Comparison of ENCODE assay signal across 7 cellular contexts in genomic region chr11:102439063-102439363, GRCh38. TPM values are rescaled to one million over a fixed set of nuclear protein-coding genes. Genes with fewer than 3 reads are reported as not detected.
DNase-seq lines count a peak whose midpoint lies in the region; ATAC-seq, FAIRE-seq and TF ChIP-seq lines count a peak whose summit lies in the region.
"Not testable (repeated sequence)": the region's sequence is repeated elsewhere in the genome, so short reads cannot be mapped to it uniquely, and the experiment has no call there.

No MANE protein-coding gene starts in this region.

- H2BK20ac ChIP-seq in IMR-90 (ENCODE audit: low read depth, low read length) = not testable (repeated sequence)

- not testable (repeated sequence) for DNase-seq in IMR-90; WTC11 (ENCODE audit: low spot score); activated CD8-positive, alpha-beta T cell treated with anti-CD3 and anti-CD28 coated beads, Interleukin-2, amount 10 ng/mL, durations not matched to agents 7 days and 5 days; activated naive CD4-positive, alpha-beta T cell treated with anti-CD3 and anti-CD28 coated beads for 36 hours; activated naive CD8-positive, alpha-beta T cell treated with anti-CD3 and anti-CD28 coated beads, Interleukin-2, amount 50 U/mL, for 24 hours; HepG2 (ENCODE audit: low spot score)

- H3K4me1 Mint-ChIP-seq in WTC11 = peaks cover 41% of the 10 kb centered on the region
- peaks cover 85% of the 10 kb centered on the region for H3K4me1 Mint-ChIP-seq in activated CD8-positive, alpha-beta T cell treated with anti-CD3 and anti-CD28 coated beads, Interleukin-2, amount 10 ng/mL, durations not matched to agents 7 days and 5 days (ENCODE audit: low read depth)
- peaks cover 91% of the 10 kb centered on the region for H3K4me1 Mint-ChIP-seq in activated naive CD4-positive, alpha-beta T cell treated with anti-CD3 and anti-CD28 coated beads for 36 hours (ENCODE audit: low read depth)
- peaks cover 93% of the 10 kb centered on the region for H3K4me1 Mint-ChIP-seq in activated naive CD8-positive, alpha-beta T cell treated with anti-CD3 and anti-CD28 coated beads, Interleukin-2, amount 50 U/mL, for 24 hours
- H3K4me1 Mint-ChIP-seq in stimulated activated naive CD8-positive, alpha-beta T cell treated with anti-CD3 and anti-CD28 coated beads, Interleukin-15, Interleukin-2, amounts not matched to agents 100 ng/mL and 50 ng/mL, for 24 hours (ENCODE audit: low read depth) = peaks cover 98% of the 10 kb centered on the region

- not testable (repeated sequence) for H3K4me2 ChIP-seq in IMR-90 (ENCODE audit: low read depth, low read length)
- peak overlapping the region; percentile 32; the same call in 1 of the 2 replicates for H3K4me2 ChIP-seq in HepG2 (ENCODE audit: low read depth, low read length)

- not testable (repeated sequence) for TF ChIP-seq EP300 in HepG2 (IDR thresholded peaks at IDR 0.05; ENCODE audit: low read depth in 2 of 2, low read length in 2 of 2); HepG2 (CRISPR knock-in tag; IDR thresholded peaks at IDR 0.05; ENCODE audit: borderline replicate concordance)

- H3K9me1 ChIP-seq in IMR-90 (ENCODE audit: insufficient read depth, low read length) = not testable (repeated sequence)

- not testable (repeated sequence) for BruUV-seq in IMR-90 (replicated peaks; lab: Mats Ljungman, UMichigan); HepG2 (replicated peaks; lab: Mats Ljungman, UMichigan)

- 33% methylated on average over 3 of the region's 4 CpGs; no CpG with 5 or more reads in 1 of the 2 experiments for WGBS in IMR-90 (ENCODE audit: extremely low coverage in 2 of 2, insufficient read length in 1 of 2), 2 experiments
- WGBS in HepG2 (ENCODE audit: low lambda C conversion rate) = 27% methylated on average over 4 of the region's 4 CpGs

- not testable (repeated sequence) for H4K8ac ChIP-seq in IMR-90 (ENCODE audit: low read depth in 2 of 2, low read length in 2 of 2)

- H3K4me3 ChIP-seq in IMR-90 (ENCODE audit: insufficient read depth, low read depth, low read length); HepG2 (replicated peaks in 1 of 3; ENCODE audit: insufficient read depth in 1 of 3, low read depth in 2 of 3, low read length in 3 of 3): not testable (repeated sequence)

- not testable (repeated sequence) for H2AK5ac ChIP-seq in IMR-90 (ENCODE audit: low read depth, low read length)

- peaks cover 83% of the 10 kb centered on the region for H3K79me2 ChIP-seq in HepG2 (ENCODE audit: insufficient read depth, low read length)

- CTCF ChIA-PET in IMR-90 (lab: Yijun Ruan, JAX); HepG2 (lab: Yijun Ruan, JAX; ENCODE audit: low intra/inter-chr PET ratio, low total read pairs): not testable (repeated sequence)
- CTCF ChIA-PET in WTC11 (lab: Charles Lee) = interaction anchor here (1.4 kb wide), 2 partner anchors 13 to 48 kb away, joined by 5 read pairs; no protein-coding TSS in a partner anchor
- CTCF ChIA-PET in activated CD8-positive, alpha-beta T cell treated with anti-CD3 and anti-CD28 coated beads, Interleukin-2, amount 10 ng/mL, durations not matched to agents 7 days and 5 days (lab: Charles Lee) = interaction anchor here (1.0 to 1.4 kb wide), 2 partner anchors 12 to 57 kb away, joined by 3 read pairs; no protein-coding TSS in a partner anchor
- CTCF ChIA-PET in activated naive CD4-positive, alpha-beta T cell treated with anti-CD3 and anti-CD28 coated beads for 36 hours (lab: Charles Lee) = interaction anchor here (0.8 to 1.7 kb wide), 4 partner anchors 16 to 55 kb away, joined by 3 to 5 read pairs (median 4); no protein-coding TSS in a partner anchor

- not testable (repeated sequence) for TF ChIP-seq POLR2A in IMR-90 (IDR thresholded peaks at IDR 0.05; ENCODE audit: low read depth, low read length); HepG2 (IDR thresholded peaks at IDR 0.05; ENCODE audit: insufficient read depth in 1 of 2, low read depth in 2 of 2, low read length in 2 of 2)

- peaks cover 13 to 41% of the 10 kb centered on the region in 2 experiments; a peak in 3 of 4 replicates for H3K79me1 ChIP-seq in IMR-90 (ENCODE audit: low read depth in 1 of 2, low read length in 2 of 2)

- FAIRE-seq in HepG2 (lab: Jason Lieb, UNC) = not testable (repeated sequence)

- H4K20me1 ChIP-seq in IMR-90 (ENCODE audit: insufficient read depth, low read length) = not testable (repeated sequence)
- peaks cover 55% of the 10 kb centered on the region for H4K20me1 ChIP-seq in HepG2 (ENCODE audit: insufficient read depth, low read length)

- H2AFZ ChIP-seq in IMR-90 (replicated peaks; ENCODE audit: low read length, poor library complexity); HepG2 (ENCODE audit: low read length): not testable (repeated sequence)

- not testable (repeated sequence) for H4K5ac ChIP-seq in IMR-90 (ENCODE audit: low read depth, low read length)

- ATAC-seq in IMR-90 (ENCODE audit: low read depth); WTC11; activated CD8-positive, alpha-beta T cell treated with anti-CD3 and anti-CD28 coated beads, Interleukin-2, amount 10 ng/mL, durations not matched to agents 7 days and 5 days; activated naive CD8-positive, alpha-beta T cell treated with anti-CD3 and anti-CD28 coated beads, Interleukin-2, amount 50 U/mL, for 24 hours: not testable (repeated sequence)
- peak; percentile 67 for ATAC-seq in HepG2

- H3K27me3 ChIP-seq in IMR-90 (ENCODE audit: control insufficient read depth, insufficient read depth, low read length); HepG2 (ENCODE audit: control insufficient read depth in 1 of 2, insufficient read depth in 2 of 2, low read length in 2 of 2): not testable (repeated sequence)

- not testable (repeated sequence) for H3K9ac ChIP-seq in IMR-90 (ENCODE audit: low read depth, low read length); HepG2 (ENCODE audit: insufficient read depth, low read depth, low read length)

- H2BK120ac ChIP-seq in IMR-90 (ENCODE audit: low read depth, low read length) = not testable (repeated sequence)

- not testable (repeated sequence) for H3K27me3 Mint-ChIP-seq in WTC11 (ENCODE audit: low read depth); activated CD8-positive, alpha-beta T cell treated with anti-CD3 and anti-CD28 coated beads, Interleukin-2, amount 10 ng/mL, durations not matched to agents 7 days and 5 days (ENCODE audit: low read depth); activated naive CD4-positive, alpha-beta T cell treated with anti-CD3 and anti-CD28 coated beads for 36 hours (ENCODE audit: low read depth); activated naive CD8-positive, alpha-beta T cell treated with anti-CD3 and anti-CD28 coated beads, Interleukin-2, amount 50 U/mL, for 24 hours; stimulated activated naive CD8-positive, alpha-beta T cell treated with anti-CD3 and anti-CD28 coated beads, Interleukin-15, Interleukin-2, amounts not matched to agents 100 ng/mL and 50 ng/mL, for 24 hours

- 0 out of 2 replicates have a peak overlapping the region, but pooled peaks have one; percentile 19 for H3K4ac ChIP-seq in IMR-90 (ENCODE audit: low read depth, low read length)

- intact Hi-C loops in IMR-90 (cut with micrococcal nuclease) = loop anchor here (5.0 kb wide), 1 partner anchor 42 kb away; no protein-coding TSS in a partner anchor
- intact Hi-C loops in activated naive CD4-positive, alpha-beta T cell treated with anti-CD3 and anti-CD28 coated beads for 36 hours (cut with micrococcal nuclease) = loop anchor here (1.0 kb wide), 1 partner anchor 9 kb away; no protein-coding TSS in a partner anchor
- intact Hi-C loops in HepG2 (cut with micrococcal nuclease; ENCODE audit: unreplicated experiment) = not testable (repeated sequence)

- POLR2A ChIA-PET in IMR-90 (lab: Charles Lee; ENCODE audit: unreplicated experiment); WTC11 (lab: Charles Lee); activated CD8-positive, alpha-beta T cell treated with anti-CD3 and anti-CD28 coated beads, Interleukin-2, amount 10 ng/mL, durations not matched to agents 7 days and 5 days (lab: Charles Lee): not testable (repeated sequence)
- POLR2A ChIA-PET in HepG2 (lab: Yijun Ruan, JAX) = interaction anchor here (0.9 to 1.1 kb wide), 2 partner anchors 10 to 13 kb away, joined by 3 to 7 read pairs; no protein-coding TSS in a partner anchor

- not testable (repeated sequence) for TF ChIP-seq RAD21 in IMR-90 (IDR thresholded peaks at IDR 0.05; ENCODE audit: low read length); HepG2 (CRISPR knock-in tag; IDR thresholded peaks at IDR 0.05)

- H3K27ac Mint-ChIP-seq in WTC11 = not testable (repeated sequence)
- H3K27ac Mint-ChIP-seq in activated CD8-positive, alpha-beta T cell treated with anti-CD3 and anti-CD28 coated beads, Interleukin-2, amount 10 ng/mL, durations not matched to agents 7 days and 5 days = peak overlapping the region; percentile 57
- peak overlapping the region; percentile 69 for H3K27ac Mint-ChIP-seq in activated naive CD4-positive, alpha-beta T cell treated with anti-CD3 and anti-CD28 coated beads for 36 hours
- peak overlapping the region; percentile 38 for H3K27ac Mint-ChIP-seq in activated naive CD8-positive, alpha-beta T cell treated with anti-CD3 and anti-CD28 coated beads, Interleukin-2, amount 50 U/mL, for 24 hours
- peak overlapping the region; percentile 58 for H3K27ac Mint-ChIP-seq in stimulated activated naive CD8-positive, alpha-beta T cell treated with anti-CD3 and anti-CD28 coated beads, Interleukin-15, Interleukin-2, amounts not matched to agents 100 ng/mL and 50 ng/mL, for 24 hours

- not testable (repeated sequence) for H3K23ac ChIP-seq in IMR-90 (ENCODE audit: low read depth, low read length)

- H4K91ac ChIP-seq in IMR-90 (ENCODE audit: insufficient read depth, low read depth, low read length) = not testable (repeated sequence)

- not testable (repeated sequence) for H3K14ac ChIP-seq in IMR-90 (replicated peaks; ENCODE audit: low read depth, low read length)

- H3K18ac ChIP-seq in IMR-90 (ENCODE audit: low read depth, low read length) = not testable (repeated sequence)

- H3K36me3 ChIP-seq in IMR-90 (ENCODE audit: control insufficient read depth, insufficient read depth, low read length) = not testable (repeated sequence)
- peaks cover 8 to 45% of the 10 kb centered on the region in 2 experiments for H3K36me3 ChIP-seq in HepG2 (replicated peaks in 1 of 2; ENCODE audit: control insufficient read depth in 1 of 2, insufficient read depth in 2 of 2, low read length in 2 of 2)

- peaks cover 53% of the 10 kb centered on the region for H3K36me3 Mint-ChIP-seq in WTC11
- H3K36me3 Mint-ChIP-seq in activated CD8-positive, alpha-beta T cell treated with anti-CD3 and anti-CD28 coated beads, Interleukin-2, amount 10 ng/mL, durations not matched to agents 7 days and 5 days (ENCODE audit: low read depth) = peaks cover 88% of the 10 kb centered on the region
- peaks cover 56% of the 10 kb centered on the region for H3K36me3 Mint-ChIP-seq in activated naive CD4-positive, alpha-beta T cell treated with anti-CD3 and anti-CD28 coated beads for 36 hours (ENCODE audit: low read depth)
- peaks cover 67% of the 10 kb centered on the region for H3K36me3 Mint-ChIP-seq in activated naive CD8-positive, alpha-beta T cell treated with anti-CD3 and anti-CD28 coated beads, Interleukin-2, amount 50 U/mL, for 24 hours (ENCODE audit: low read depth)
- H3K36me3 Mint-ChIP-seq in stimulated activated naive CD8-positive, alpha-beta T cell treated with anti-CD3 and anti-CD28 coated beads, Interleukin-15, Interleukin-2, amounts not matched to agents 100 ng/mL and 50 ng/mL, for 24 hours (ENCODE audit: low read depth) = peaks cover 78% of the 10 kb centered on the region

- H3K4me3 Mint-ChIP-seq in WTC11; stimulated activated naive CD8-positive, alpha-beta T cell treated with anti-CD3 and anti-CD28 coated beads, Interleukin-15, Interleukin-2, amounts not matched to agents 100 ng/mL and 50 ng/mL, for 24 hours: not testable (repeated sequence)
- H3K4me3 Mint-ChIP-seq in activated CD8-positive, alpha-beta T cell treated with anti-CD3 and anti-CD28 coated beads, Interleukin-2, amount 10 ng/mL, durations not matched to agents 7 days and 5 days = peak overlapping the region; percentile 55
- peak overlapping the region; percentile 27 for H3K4me3 Mint-ChIP-seq in activated naive CD4-positive, alpha-beta T cell treated with anti-CD3 and anti-CD28 coated beads for 36 hours
- peak overlapping the region; percentile 30 for H3K4me3 Mint-ChIP-seq in activated naive CD8-positive, alpha-beta T cell treated with anti-CD3 and anti-CD28 coated beads, Interleukin-2, amount 50 U/mL, for 24 hours

- not testable (repeated sequence) for H2BK5ac ChIP-seq in IMR-90 (ENCODE audit: low read depth, low read length, poor library complexity, severe bottlenecking)

- not testable (repeated sequence) for H3K56ac ChIP-seq in IMR-90 (ENCODE audit: extremely low read depth, insufficient read depth, low read length)

- H3K27ac ChIP-seq in IMR-90 (ENCODE audit: insufficient read depth, low read length); HepG2 (ENCODE audit: extremely low read length, insufficient read depth, low read length): not testable (repeated sequence)

- H3K4me1 ChIP-seq in IMR-90 (ENCODE audit: control insufficient read depth, insufficient read depth, low read length) = not testable (repeated sequence)
- peaks cover 51% of the 10 kb centered on the region for H3K4me1 ChIP-seq in HepG2 (ENCODE audit: insufficient read depth, low read length)

- H3K9me3 ChIP-seq in IMR-90 (ENCODE audit: control insufficient read depth, insufficient read depth, low read length); HepG2 (ENCODE audit: low read length): not testable (repeated sequence)

- dilution Hi-C loops in IMR-90 (cut with HindIII; ENCODE audit: low sequenced_read_pairs, unreplicated experiment) = not testable (repeated sequence)

- not testable (repeated sequence) for H2BK15ac ChIP-seq in IMR-90 (ENCODE audit: low read depth, low read length)

- TF ChIP-seq CTCF in IMR-90 (conservative IDR thresholded peaks at IDR 0.05; ENCODE audit: low read depth, low read length); WTC11 (IDR thresholded peaks at IDR 0.05); HepG2 (CRISPR knock-in tag; IDR thresholded peaks at IDR 0.05): not testable (repeated sequence)

- not testable (repeated sequence) for H2AK9ac ChIP-seq in IMR-90 (replicated peaks; ENCODE audit: low read depth, low read length, poor library complexity)

- peaks cover 35% of the 10 kb centered on the region for H3K9me3 Mint-ChIP-seq in WTC11
- peaks cover 20% of the 10 kb centered on the region for H3K9me3 Mint-ChIP-seq in activated CD8-positive, alpha-beta T cell treated with anti-CD3 and anti-CD28 coated beads, Interleukin-2, amount 10 ng/mL, durations not matched to agents 7 days and 5 days (ENCODE audit: insufficient read depth)
- H3K9me3 Mint-ChIP-seq in activated naive CD4-positive, alpha-beta T cell treated with anti-CD3 and anti-CD28 coated beads for 36 hours; stimulated activated naive CD8-positive, alpha-beta T cell treated with anti-CD3 and anti-CD28 coated beads, Interleukin-15, Interleukin-2, amounts not matched to agents 100 ng/mL and 50 ng/mL, for 24 hours: not testable (repeated sequence)
- peaks cover 21% of the 10 kb centered on the region for H3K9me3 Mint-ChIP-seq in activated naive CD8-positive, alpha-beta T cell treated with anti-CD3 and anti-CD28 coated beads, Interleukin-2, amount 50 U/mL, for 24 hours

- in situ Hi-C loops in IMR-90 (cut with MboI; ENCODE audit: low sequenced_read_pairs); HepG2 (cut with HindIII; ENCODE audit: extremely low pct_ligation_motif_present, low pct_unique_long_range_greater_than_20kb): not testable (repeated sequence)

RNA-seq across cellular contexts. Expression of gene TMEM123, which starts 13.6 kb away (rescaled TPM):
- total RNA-seq in IMR-90 (2012; rRNA removed) (127 and 138 TPM in 2 replicates), WTC11 (2021) (102 to 116 TPM (median 114 TPM) in 3 replicates), HepG2 (2016; rRNA removed; fragmentation: Illumina TruSeq; extraction: Trizol) (265 and 365 TPM in 2 replicates)
- polyA plus RNA-seq in IMR-90 (2012; rRNA removed) (96.9 and 191 TPM in 2 replicates), HepG2 (2011; rRNA removed) (2,108 and 2,761 TPM in 2 replicates)
- 27.3 and 34.3 TPM in 2 replicates for polyA plus RNA-seq in IMR-90 (2012; cell fraction: cytosol; rRNA removed)
- polyA plus RNA-seq in IMR-90 (2012; cell fraction: nucleus; rRNA removed; ENCODE audit: low replicate concordance) = 5.9 and 19.4 TPM in 2 replicates
- total RNA-seq in activated CD8-positive, alpha-beta T cell treated with anti-CD3 and anti-CD28 coated beads, Interleukin-2, amount 10 ng/mL, durations not matched to agents 7 days and 5 days = 100 to 1,000 TPM; 434 to 461 TPM
- 100 to 1,000 TPM; 232 to 255 TPM for total RNA-seq in activated naive CD4-positive, alpha-beta T cell treated with anti-CD3 and anti-CD28 coated beads for 36 hours
- total RNA-seq in HepG2 (2016; cell fraction: cytosol; rRNA removed; fragmentation: Illumina TruSeq; extraction: Trizol; ENCODE audit: low read depth) = 106 and 111 TPM in 2 replicates
- total RNA-seq in HepG2 (2016; cell fraction: insoluble cytoplasmic fraction; rRNA removed; fragmentation: Illumina TruSeq; extraction: Trizol) = 253 and 367 TPM in 2 replicates
- 267 and 271 TPM in 2 replicates for total RNA-seq in HepG2 (2016; cell fraction: membrane; rRNA removed; fragmentation: Illumina TruSeq; extraction: Trizol)
- total RNA-seq in HepG2 (2016; cell fraction: nucleus; rRNA removed; fragmentation: Illumina TruSeq; extraction: Trizol) = 271 and 302 TPM in 2 replicates
- polyA plus RNA-seq in HepG2 (2011; cell fraction: cytosol; rRNA removed) = 1,026 and 1,553 TPM in 2 replicates
- polyA plus RNA-seq in HepG2 (2011; cell fraction: nucleus; rRNA removed) = 209 and 224 TPM in 2 replicates
- polyA plus RNA-seq in HepG2 (2012) = 787 and 938 TPM in 2 replicates
- polyA plus RNA-seq in HepG2 (2016; cell fraction: cytosol; fragmentation: Illumina TruSeq; extraction: Trizol; ENCODE audit: low read depth) = 159 and 182 TPM in 2 replicates
- polyA plus RNA-seq in HepG2 (2016; cell fraction: insoluble cytoplasmic fraction; fragmentation: Illumina TruSeq; extraction: Trizol; ENCODE audit: low read depth) = 316 and 330 TPM in 2 replicates
- polyA plus RNA-seq in HepG2 (2016; cell fraction: membrane; fragmentation: Illumina TruSeq; extraction: Trizol; ENCODE audit: low read depth) = 230 and 256 TPM in 2 replicates
- polyA plus RNA-seq in HepG2 (2016; cell fraction: nucleus; fragmentation: Illumina TruSeq; extraction: Trizol; ENCODE audit: insufficient read depth, low read depth) = 368 and 391 TPM in 2 replicates
- 117 and 454 TPM in 2 replicates for polyA minus RNA-seq in HepG2 (2011; rRNA and poly(A)+ RNA removed; ENCODE audit: low replicate concordance)
- polyA minus RNA-seq in HepG2 (2011; cell fraction: cytosol; rRNA and poly(A)+ RNA removed) = 1,086 and 1,277 TPM in 2 replicates
- polyA minus RNA-seq in HepG2 (2011; cell fraction: nucleus; rRNA and poly(A)+ RNA removed) = 441 and 760 TPM in 2 replicates
